9 cellular contexts compared by ENCODE assay signal in the genomic region with DNA sequence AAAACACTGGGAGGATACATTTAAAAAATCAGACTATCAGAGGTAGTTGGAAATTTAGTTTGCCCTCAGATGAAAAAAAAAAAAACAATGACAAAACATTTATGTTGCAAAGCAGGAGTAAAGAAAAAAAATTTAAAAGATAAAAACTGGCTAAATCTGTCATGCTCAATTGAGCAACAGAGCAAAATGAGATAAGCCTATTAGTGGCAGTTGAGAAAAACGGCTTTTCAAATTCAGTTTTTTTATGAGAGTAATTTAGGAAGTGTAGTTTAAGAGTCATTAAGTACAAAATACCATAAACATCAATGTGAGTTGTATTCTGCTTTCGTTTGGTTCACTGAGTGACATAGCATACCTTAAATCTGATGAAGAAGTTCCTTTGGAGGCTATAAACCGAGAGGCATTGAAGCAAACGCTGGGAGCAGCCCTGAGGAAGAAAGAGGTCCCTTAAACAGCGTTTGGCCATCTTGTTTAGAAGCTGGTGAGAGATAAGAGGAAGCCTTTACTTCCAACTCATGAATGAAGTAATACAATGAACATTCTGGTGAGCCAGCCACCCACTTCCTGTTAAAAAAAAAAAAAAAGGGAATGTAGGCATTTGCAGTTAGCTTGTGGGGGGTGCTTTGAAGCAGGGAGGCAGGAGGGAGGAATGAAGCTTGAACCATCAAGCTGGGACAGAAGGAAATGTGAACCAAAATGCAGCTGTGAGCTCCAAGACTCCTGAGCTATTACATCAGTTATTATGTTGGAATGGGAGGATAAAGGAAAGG.
DNase-seq lines count a peak whose midpoint lies in the region; ATAC-seq and TF ChIP-seq lines count a peak whose summit lies in the region.
"Had no signal": no experiment of that assay in that cellular context is flagged by ENCODE, and none has a peak within 500 bp of the region (broad histone marks: within the 10 kb centered on the region; RNA-seq: fewer than 3 reads in every experiment).

No MANE protein-coding gene starts in this region.

- no peak for ATAC-seq in HG03565 (IDR thresholded peaks at IDR 0.05; ENCODE audit: unreplicated experiment)
- no peak for ATAC-seq in GM21367 (IDR thresholded peaks at IDR 0.05; ENCODE audit: unreplicated experiment)

- intact Hi-C loops in posterior vena cava (cut with DNase I), result loop anchor here in 1 of 2 donors (2.0 kb wide), 1 partner anchor 298 kb away; no protein-coding TSS in a partner anchor

- TF ChIP-seq CTCF in fibroblast of the aortic adventitia (IDR thresholded peaks at IDR 0.05; ENCODE audit: insufficient read depth, low read length), result no peak

- no peak overlapping the region for H3K4me3 ChIP-seq in fibroblast of the aortic adventitia (ENCODE audit: low read depth, low read length)

- DNase-seq in GM04504 (ENCODE audit: low read depth) (peak; percentile 32), SIG-M5 (lab: John Stamatoyannopoulos, UW) (peak; percentile 28), fibroblast of the aortic adventitia (ENCODE audit: low read depth) (peak; percentile 87), pons (ENCODE audit: low spot score) (peak; percentile 45), posterior vena cava (ENCODE audit: low spot score) (no peak), HT-29 (ENCODE audit: low spot score) (no peak)
- DNase-seq: SHP77 treated with DMSO at 0.1 percent for 48 hours had no signal

Comparison
In these comparisons a context has a peak if more than half of its experiments do, and no peak if none do; other contexts are left out.
1. DNase-seq: peak in GM04504 (single experiment), SIG-M5 (single experiment), fibroblast of the aortic adventitia (single experiment) and pons (single experiment); none in posterior vena cava (single experiment) and HT-29 (single experiment).